Comparison of ENCODE assay signal across 18 cellular contexts in the genomic region with DNA sequence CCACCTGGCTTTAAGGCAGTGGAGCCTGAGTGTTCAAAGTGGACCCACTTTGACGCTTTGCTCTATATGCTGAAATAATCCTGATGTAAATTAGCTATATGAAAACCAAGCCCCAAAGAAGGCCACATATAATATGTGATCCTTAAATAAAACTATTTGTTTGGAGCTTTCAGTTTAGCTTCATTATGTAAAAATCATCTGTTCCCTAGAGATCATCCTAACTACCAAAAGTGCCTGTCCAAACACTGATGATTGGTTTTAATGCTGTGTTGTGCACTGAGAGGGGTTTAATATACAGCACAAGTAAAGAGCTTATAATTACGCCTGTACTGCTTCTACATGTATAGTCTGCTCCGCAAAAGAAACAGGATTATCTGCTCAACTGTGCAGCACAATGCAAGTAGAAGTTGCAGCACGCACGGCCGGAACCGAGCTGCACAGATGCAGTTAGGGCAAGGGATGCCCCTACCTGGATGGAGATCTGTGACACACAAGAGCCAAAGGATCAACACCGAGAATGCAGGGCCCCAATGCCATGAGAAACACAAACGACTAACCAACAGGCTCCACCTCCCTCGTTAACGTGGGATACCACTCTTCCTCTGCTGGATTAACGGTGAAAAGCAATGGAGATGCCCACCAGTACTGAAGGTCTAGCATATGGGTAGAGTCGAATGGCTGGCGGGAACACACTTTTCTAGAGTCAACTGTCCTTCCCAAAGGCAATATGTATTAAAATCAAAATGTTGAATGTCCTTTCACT. TPM values are rescaled to one million over a fixed set of nuclear protein-coding genes. Genes with fewer than 3 reads are reported as not detected.
DNase-seq lines count a peak whose midpoint lies in the region; ATAC-seq and TF ChIP-seq lines count a peak whose summit lies in the region.
"Had no signal": no experiment of that assay in that cellular context is flagged by ENCODE, and none has a peak within 500 bp of the region (broad histone marks: within the 10 kb centered on the region; RNA-seq: fewer than 3 reads in every experiment).

No MANE protein-coding gene starts in this region.

- H3K4me2 ChIP-seq in OCI-LY7 (ENCODE audit: low read length), result peak overlapping the region; percentile 95

- intact Hi-C loops in OCI-LY7 (cut with micrococcal nuclease; ENCODE audit: unreplicated experiment), result no loop called here

- no peaks in the 10 kb centered on the region; the same call in 1 of the 2 replicates for H3K36me3 ChIP-seq in OCI-LY7 (ENCODE audit: insufficient read depth, low read length)
- H3K36me3 ChIP-seq: sigmoid colon, vagina had no signal

- no peak for DNase-seq in stimulated activated naive CD8-positive, alpha-beta T cell treated with anti-CD3 and anti-CD28 coated beads, Interleukin-15, amount 100 ng/mL, for 72 hours
- DNase-seq in stimulated activated naive CD8-positive, alpha-beta T cell treated with anti-CD3 and anti-CD28 coated beads, Interleukin-15, Interleukin-2, amounts not matched to agents 100 U/mL and 50 U/mL, for 24 hours, result no peak
- DNase-seq in OCI-LY7 (ENCODE audit: low spot score) (peak; percentile 21), glutamatergic neuron (no peak), NCI-H1092 (lab: John Stamatoyannopoulos, UW) (no peak), NCI-H128 (lab: John Stamatoyannopoulos, UW; ENCODE audit: unreplicated experiment) (no peak), NCI-H1417 (lab: John Stamatoyannopoulos, UW) (no peak)
- DNase-seq: amygdala; GF-D8; left cardiac atrium; mucosa of descending colon; NCI-H2081 treated with DMSO at 0.1 percent for 48 hours; NCI-H748 treated with DMSO at 0.1 percent for 48 hours; sigmoid colon; stimulated activated CD4-positive, alpha-beta T cell treated with anti-CD3 and anti-CD28 coated beads, Interleukin-1b, Interleukin-23, amount 100 ng/mL, for 48 hours had no signal

- no peak overlapping the region for H3K4me3 Mint-ChIP-seq in stimulated activated naive CD8-positive, alpha-beta T cell treated with anti-CD3 and anti-CD28 coated beads, Interleukin-15, amount 100 ng/mL, for 72 hours
- peak overlapping the region; percentile 67 for H3K4me3 Mint-ChIP-seq in glutamatergic neuron (ENCODE audit: unreplicated experiment)

- CTCF ChIA-PET in OCI-LY7 (lab: Charles Lee; ENCODE audit: unreplicated experiment), result no interaction called here

- no peak overlapping the region for H2AFZ ChIP-seq in OCI-LY7 (ENCODE audit: low read length)

- peaks cover 62% of the 10 kb centered on the region for H3K4me1 ChIP-seq in OCI-LY7 (ENCODE audit: insufficient read depth, low read length, poor library complexity, severe bottlenecking)

- peaks cover 76% of the 10 kb centered on the region for H4K20me1 ChIP-seq in OCI-LY7 (ENCODE audit: insufficient read depth, low read length)

- peak overlapping the region; percentile 57 for H3K4me3 ChIP-seq in OCI-LY7 (ENCODE audit: low read depth, low read length, poor library complexity, severe bottlenecking)
- H3K4me3 ChIP-seq: mucosa of descending colon, sigmoid colon, vagina had no signal

- H3K4me1 Mint-ChIP-seq in stimulated activated naive CD8-positive, alpha-beta T cell treated with anti-CD3 and anti-CD28 coated beads, Interleukin-15, amount 100 ng/mL, for 72 hours, result peaks cover 98% of the 10 kb centered on the region
- peaks cover 66% of the 10 kb centered on the region for H3K4me1 Mint-ChIP-seq in glutamatergic neuron (ENCODE audit: low read depth, unreplicated experiment)

- H3K79me2 ChIP-seq in OCI-LY7 (ENCODE audit: insufficient read depth, low read depth, low read length), result peaks cover 91% of the 10 kb centered on the region

- no TSS peak for BruUV-seq in OCI-LY7 (replicated peaks; lab: Mats Ljungman, UMichigan)

- no peak for ATAC-seq in stimulated activated naive CD8-positive, alpha-beta T cell treated with anti-CD3 and anti-CD28 coated beads, Interleukin-15, amount 100 ng/mL, for 72 hours
- ATAC-seq in stimulated activated naive CD8-positive, alpha-beta T cell treated with anti-CD3 and anti-CD28 coated beads, Interleukin-15, Interleukin-2, amounts not matched to agents 100 U/mL and 50 U/mL, for 24 hours, result no peak
- ATAC-seq in GM19395 (IDR thresholded peaks at IDR 0.05; ENCODE audit: unreplicated experiment), result no peak
- ATAC-seq: left cardiac atrium, mucosa of descending colon had no signal

- H3K36me3 Mint-ChIP-seq in glutamatergic neuron (ENCODE audit: unreplicated experiment), result no peaks in the 10 kb centered on the region

- H3K27me3 Mint-ChIP-seq in stimulated activated naive CD8-positive, alpha-beta T cell treated with anti-CD3 and anti-CD28 coated beads, Interleukin-15, amount 100 ng/mL, for 72 hours, result no peaks in the 10 kb centered on the region
- peaks cover 7% of the 10 kb centered on the region for H3K27me3 Mint-ChIP-seq in glutamatergic neuron (ENCODE audit: unreplicated experiment)

- H3K9me3 ChIP-seq in OCI-LY7 (ENCODE audit: low read length), result no peaks in the 10 kb centered on the region
- H3K9me3 ChIP-seq: mucosa of descending colon, sigmoid colon, vagina had no signal

- H3K9me2 ChIP-seq in OCI-LY7 (ENCODE audit: insufficient read depth, low read length), result no peaks in the 10 kb centered on the region

- no peak overlapping the region for H3K27ac ChIP-seq in OCI-LY7 (ENCODE audit: low read depth, low read length, poor library complexity, severe bottlenecking)
- H3K27ac ChIP-seq: RWPE1, sigmoid colon, vagina had no signal

- no peaks in the 10 kb centered on the region for H3K9me3 Mint-ChIP-seq in stimulated activated naive CD8-positive, alpha-beta T cell treated with anti-CD3 and anti-CD28 coated beads, Interleukin-15, amount 100 ng/mL, for 72 hours
- peaks cover 16% of the 10 kb centered on the region for H3K9me3 Mint-ChIP-seq in glutamatergic neuron (ENCODE audit: unreplicated experiment)

- POLR2A ChIA-PET in OCI-LY7 (lab: Charles Lee), result interaction anchor here (0.5 to 1.3 kb wide), 2 partner anchors 16 to 144 kb away, joined by 3 to 4 read pairs; no protein-coding TSS in a partner anchor

- H3K27ac Mint-ChIP-seq in stimulated activated naive CD8-positive, alpha-beta T cell treated with anti-CD3 and anti-CD28 coated beads, Interleukin-15, amount 100 ng/mL, for 72 hours, result peak overlapping the region; percentile 21 to 48
- peak overlapping the region; percentile 91 for H3K27ac Mint-ChIP-seq in glutamatergic neuron (ENCODE audit: unreplicated experiment)

- TF ChIP-seq CTCF in OCI-LY7 (conservative IDR thresholded peaks at IDR 0.05; ENCODE audit: low read length) (no peak), glutamatergic neuron (IDR thresholded peaks at IDR 0.05; ENCODE audit: partially characterized antibody, unreplicated experiment) (no peak)

RNA-seq across cellular contexts. Expression of a gene that starts 20.5 kb away (rescaled TPM):
- total RNA-seq in OCI-LY7 (2014; rRNA removed; shearing (Covaris generic)), result 46.4 and 61.5 TPM in 2 replicates
- total RNA-seq in OCI-LY7 (2022) (127 and 132 TPM in 2 replicates), glutamatergic neuron (ENCODE audit: unreplicated experiment) (167 TPM)
